Comparison of ENCODE assay signal across 15 cellular contexts in the genomic region with DNA sequence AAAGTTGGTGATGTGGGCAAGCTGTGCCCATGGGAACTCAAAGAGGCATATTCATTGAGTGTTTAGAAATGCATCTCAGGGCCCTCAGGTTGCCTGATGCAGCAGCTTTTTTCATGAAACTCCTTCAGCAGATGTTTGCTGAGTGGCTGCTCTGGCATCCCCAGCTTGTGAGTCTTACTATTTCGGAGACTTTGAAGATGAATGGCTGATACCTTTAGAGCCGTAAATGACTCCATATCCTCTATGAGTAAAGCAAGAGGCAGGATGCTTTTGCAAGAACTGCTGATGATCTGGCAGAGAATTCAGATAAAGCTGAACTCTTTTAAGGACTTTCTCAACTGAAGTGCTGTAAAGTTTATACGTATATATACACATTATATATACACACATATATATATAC.
"Had no signal": no experiment of that assay in that cellular context is flagged by ENCODE, and none has a peak within 500 bp of the region (broad histone marks: within the 10 kb centered on the region; RNA-seq: fewer than 3 reads in every experiment).

No MANE protein-coding gene starts in this region.

- H3K27ac ChIP-seq: RWPE1 had no signal

- H3K9me3 ChIP-seq: SK-N-SH had no signal

- DNase-seq: KBM-7, MM.1S, NCI-H1105, NCI-H1436 treated with DMSO at 0.1 percent for 48 hours, NCI-H1694, NCI-H187 treated with DMSO at 0.1 percent for 48 hours, NCI-H2029 treated with DMSO at 0.1 percent for 48 hours, NCI-H2171 treated with DMSO at 0.1 percent for 48 hours, NCI-H524, NCI-H526 treated with DMSO at 0.1 percent for 48 hours, NCI-H748 treated with DMSO at 0.1 percent for 48 hours, SHP77, SW 1271 had no signal
